Comparison of ENCODE assay signal across 12 cellular contexts in genomic region chr12:64616221-64616620, GRCh38. TPM values are rescaled to one million over a fixed set of nuclear protein-coding genes. Genes with fewer than 3 reads are reported as not detected.
DNase-seq lines count a peak whose midpoint lies in the region; ATAC-seq and TF ChIP-seq lines count a peak whose summit lies in the region.
"Had no signal": no experiment of that assay in that cellular context is flagged by ENCODE, and none has a peak within 500 bp of the region (broad histone marks: within the 10 kb centered on the region; RNA-seq: fewer than 3 reads in every experiment).

No MANE protein-coding gene starts in this region.

- H3K4me3 Mint-ChIP-seq in central memory CD8-positive, alpha-beta T cell, result no peak overlapping the region
- peak overlapping the region in 9 of 10 donors; percentile 42 to 100 (median 66) for H3K4me3 Mint-ChIP-seq in naive thymus-derived CD4-positive, alpha-beta T cell
- H3K4me3 Mint-ChIP-seq: GM23338 had no signal

- no peaks in the 10 kb centered on the region for H3K27me3 Mint-ChIP-seq in central memory CD8-positive, alpha-beta T cell
- H3K27me3 Mint-ChIP-seq in naive thymus-derived CD4-positive, alpha-beta T cell, result no peaks in the 10 kb centered on the region

- H3K9me3 ChIP-seq in left ventricle myocardium inferior (replicated peaks), result no peaks in the 10 kb centered on the region
- no peaks in the 10 kb centered on the region for H3K9me3 ChIP-seq in naive thymus-derived CD4-positive, alpha-beta T cell (ENCODE audit: control insufficient read depth in 2 of 3, low read length in 3 of 3)
- no peaks in the 10 kb centered on the region for H3K9me3 ChIP-seq in effector memory CD4-positive, alpha-beta T cell (ENCODE audit: control insufficient read depth, low read length)

- DNase-seq in left ventricle myocardium inferior (no peak), left cardiac atrium (no peak), T1000 (lab: John Stamatoyannopoulos, UW) (no peak), NK-92 (lab: John Stamatoyannopoulos, UW; ENCODE audit: unreplicated experiment) (no peak)
- no peak for DNase-seq in central memory CD8-positive, alpha-beta T cell (ENCODE audit: low spot score in 2 of 2)
- no peak for DNase-seq in naive thymus-derived CD4-positive, alpha-beta T cell
- DNase-seq in effector memory CD4-positive, alpha-beta T cell, result no peak
- DNase-seq: activated CD4-positive, alpha-beta T cell treated with anti-CD3 and anti-CD28 coated beads, Interleukin-2, amount 50 U/mL, for 48 hours; kidney glomerular epithelial cell; NCI-H2029 had no signal

- no peaks in the 10 kb centered on the region for H3K9me3 Mint-ChIP-seq in central memory CD8-positive, alpha-beta T cell
- H3K9me3 Mint-ChIP-seq in naive thymus-derived CD4-positive, alpha-beta T cell, result no peaks in the 10 kb centered on the region
- H3K9me3 Mint-ChIP-seq: GM23338 had no signal

- POLR2A ChIA-PET in naive thymus-derived CD4-positive, alpha-beta T cell (lab: Charles Lee), result interaction anchor here (1.1 to 37.8 kb wide), 5 partner anchors 11 to 66 kb away, joined by 3 to 900 read pairs (median 3); no protein-coding TSS in a partner anchor

- intact Hi-C loops in left ventricle myocardium inferior (cut with micrococcal nuclease), result loop anchor here (10.0 kb wide), 1 partner anchor 59 kb away; no protein-coding TSS in a partner anchor
- intact Hi-C loops in left cardiac atrium (cut with DNase I), result loop anchor here in 1 of 2 donors (10.0 kb wide), 1 partner anchor 79 kb away; no protein-coding TSS in a partner anchor
- intact Hi-C loops in naive thymus-derived CD4-positive, alpha-beta T cell (cut with micrococcal nuclease), result no loop called here

- peak overlapping the region; percentile 58 for H3K27ac ChIP-seq in left ventricle myocardium inferior (replicated peaks)
- peak overlapping the region; percentile 43 for H3K27ac ChIP-seq in naive thymus-derived CD4-positive, alpha-beta T cell (ENCODE audit: low read depth, low read length)
- H3K27ac ChIP-seq in effector memory CD4-positive, alpha-beta T cell (ENCODE audit: insufficient read depth, low read length, poor library complexity, severe bottlenecking), result no peak overlapping the region

- CTCF ChIA-PET in naive thymus-derived CD4-positive, alpha-beta T cell (lab: Charles Lee), result no interaction called here

- ATAC-seq in left cardiac atrium (no peak), GM19455 (IDR thresholded peaks at IDR 0.05; ENCODE audit: unreplicated experiment) (no peak)
- ATAC-seq in central memory CD8-positive, alpha-beta T cell (replicated peaks; ENCODE audit: extremely low read depth, poor library complexity, severe bottlenecking), result no peak
- ATAC-seq in naive thymus-derived CD4-positive, alpha-beta T cell, result no peak
- ATAC-seq: GM23338 had no signal

- H3K36me3 ChIP-seq in left ventricle myocardium inferior, result peaks cover 3% of the 10 kb centered on the region
- peaks cover 0 to 5% (median 5%) of the 10 kb centered on the region in 3 experiments for H3K36me3 ChIP-seq in naive thymus-derived CD4-positive, alpha-beta T cell (ENCODE audit: control insufficient read depth in 2 of 3, insufficient read depth in 3 of 3, low read length in 3 of 3)
- peaks cover 5% of the 10 kb centered on the region for H3K36me3 ChIP-seq in effector memory CD4-positive, alpha-beta T cell (ENCODE audit: control insufficient read depth, insufficient read depth, low read length)

- no peaks in the 10 kb centered on the region for H3K27me3 ChIP-seq in left ventricle myocardium inferior (ENCODE audit: low read depth)
- H3K27me3 ChIP-seq in naive thymus-derived CD4-positive, alpha-beta T cell (ENCODE audit: control insufficient read depth in 2 of 2, insufficient read depth in 2 of 2, low read length in 2 of 2), result no peaks in the 10 kb centered on the region
- no peaks in the 10 kb centered on the region for H3K27me3 ChIP-seq in effector memory CD4-positive, alpha-beta T cell (replicated peaks; ENCODE audit: control insufficient read depth, insufficient read depth, low read length, poor library complexity, severe bottlenecking)

- H3K4me1 ChIP-seq in left ventricle myocardium inferior, result peaks cover 73% of the 10 kb centered on the region
- H3K4me1 ChIP-seq in naive thymus-derived CD4-positive, alpha-beta T cell (ENCODE audit: control insufficient read depth in 2 of 2, insufficient read depth in 2 of 2, low read length in 2 of 2), result peaks cover 21 to 55% of the 10 kb centered on the region in 2 donors
- H3K4me1 ChIP-seq in effector memory CD4-positive, alpha-beta T cell (ENCODE audit: control insufficient read depth, insufficient read depth, low read length, poor library complexity, severe bottlenecking), result peaks cover 28% of the 10 kb centered on the region

- peak overlapping the region; percentile 14 for H3K27ac Mint-ChIP-seq in central memory CD8-positive, alpha-beta T cell (ENCODE audit: low read depth)
- peak overlapping the region in 8 of 9 donors; percentile 11 to 97 (median 76) for H3K27ac Mint-ChIP-seq in naive thymus-derived CD4-positive, alpha-beta T cell
- H3K27ac Mint-ChIP-seq: GM23338 had no signal

- H3K36me3 Mint-ChIP-seq in central memory CD8-positive, alpha-beta T cell (ENCODE audit: insufficient read depth), result peaks cover 45% of the 10 kb centered on the region
- H3K36me3 Mint-ChIP-seq in naive thymus-derived CD4-positive, alpha-beta T cell, result peaks cover 0 to 53% (median 21%) of the 10 kb centered on the region in 5 donors

- no peak for TF ChIP-seq CTCF in left ventricle myocardium inferior (IDR thresholded peaks at IDR 0.05; ENCODE audit: borderline replicate concordance)

- H3K4me1 Mint-ChIP-seq in central memory CD8-positive, alpha-beta T cell, result peaks cover 52% of the 10 kb centered on the region
- H3K4me1 Mint-ChIP-seq in naive thymus-derived CD4-positive, alpha-beta T cell, result peaks cover 43 to 83% (median 70%) of the 10 kb centered on the region in 7 donors

- H3K4me3 ChIP-seq in left ventricle myocardium inferior, result no peak overlapping the region
- H3K4me3 ChIP-seq in naive thymus-derived CD4-positive, alpha-beta T cell (ENCODE audit: low read length), result no peak overlapping the region
- H3K4me3 ChIP-seq in effector memory CD4-positive, alpha-beta T cell (ENCODE audit: insufficient read depth, low read depth, low read length, poor library complexity, severe bottlenecking), result no peak overlapping the region
- H3K4me3 ChIP-seq: GM23338 had no signal

RNA-seq across cellular contexts. Expression of gene RASSF3, which starts 5.9 kb away (rescaled TPM):
- total RNA-seq in left ventricle myocardium inferior (102 TPM), left cardiac atrium (100 to 1,000 TPM; 116 to 118 TPM)
- 100 to 1,000 TPM in 4 of 5 experiments, 10 to 100 TPM in 1; 79.0 to 200 (median 107) TPM for total RNA-seq in naive thymus-derived CD4-positive, alpha-beta T cell
- polyA plus RNA-seq in naive thymus-derived CD4-positive, alpha-beta T cell, result 1 to 10 TPM; 4.4 to 5.5 TPM
